Comparison of ENCODE assay signal across 8 cellular contexts in genomic region chr2:46909771-46910419, GRCh38.
A peak's percentile ranks its signal among the peaks of the same experiment; 100 is the strongest.
DNase-seq lines count a peak whose midpoint lies in the region; ATAC-seq lines count a peak whose summit lies in the region.

No MANE protein-coding gene starts in this region.

- H3K4me1 ChIP-seq in adipocyte (ENCODE audit: control insufficient read depth, insufficient read depth, low read length), result peaks cover 37% of the 10 kb centered on the region

- DNase-seq in GM03348 (ENCODE audit: low spot score) (peak; percentile 67), HPDE6-E6E7 (ENCODE audit: extremely low spot score) (peak; percentile 89), adipocyte (ENCODE audit: low read depth) (peak; percentile 61), medulla oblongata (ENCODE audit: extremely low spot score) (peak; percentile 24), NCI-H69 (lab: John Stamatoyannopoulos, UW) (no peak), activated gamma-delta T cell treated with Interleukin-2 at 50 U/mL for 16 hours (no peak), NAMALWA (ENCODE audit: low spot score) (no peak)

- no peak overlapping the region for H3K4me3 ChIP-seq in adipocyte (ENCODE audit: low read length)

- no peaks in the 10 kb centered on the region for H3K9me3 ChIP-seq in adipocyte (ENCODE audit: control insufficient read depth, low read length)

- no peak overlapping the region for H3K9ac ChIP-seq in adipocyte (ENCODE audit: low read length)

- peak; percentile 92 for ATAC-seq in GM21360 (IDR thresholded peaks at IDR 0.05; ENCODE audit: unreplicated experiment)

- peaks cover 57% of the 10 kb centered on the region for H3K36me3 ChIP-seq in adipocyte (ENCODE audit: control insufficient read depth, insufficient read depth, low read length, severe bottlenecking)

- no peaks in the 10 kb centered on the region for H3K27me3 ChIP-seq in adipocyte (replicated peaks; ENCODE audit: control insufficient read depth, insufficient read depth, low read length)

Comparison
In these comparisons a context has a peak if more than half of its experiments do, and no peak if none do; other contexts are left out.
1. DNase-seq: peak in GM03348 (single experiment), HPDE6-E6E7 (single experiment), adipocyte (single experiment) and medulla oblongata (single experiment); none in NCI-H69 (single experiment), activated gamma-delta T cell treated with Interleukin-2 at 50 U/mL for 16 hours (single experiment) and NAMALWA (single experiment).